Comparison of ENCODE assay signal across 9 cellular contexts in genomic region chr3:182682263-182683229, GRCh38.
DNase-seq lines count a peak whose midpoint lies in the region; ATAC-seq and TF ChIP-seq lines count a peak whose summit lies in the region.
"Had no signal": no experiment of that assay in that cellular context is flagged by ENCODE, and none has a peak within 500 bp of the region (broad histone marks: within the 10 kb centered on the region; RNA-seq: fewer than 3 reads in every experiment).

No MANE protein-coding gene starts in this region.

- peak; percentile 4 to 57 (median 29) for DNase-seq in CD4-positive, alpha-beta T cell
- DNase-seq in GM19240 (ENCODE audit: insufficient read length, low spot score) (peak; percentile 35), PC-9 (peak; percentile 52 to 57), activated gamma-delta T cell treated with Interleukin-2 at 50 U/mL for 16 hours (peak; percentile 50), glomerular visceral epithelial cell (ENCODE audit: extremely low spot score) (peak; percentile 38), osteoblast (ENCODE audit: insufficient read length, low spot score, missing footprints) (peak; percentile 73)

- no peaks in the 10 kb centered on the region for H3K36me3 ChIP-seq in PC-9 (ENCODE audit: low read depth)
- no peaks in the 10 kb centered on the region for H3K36me3 ChIP-seq in osteoblast (ENCODE audit: insufficient read depth, low read length)
- H3K36me3 ChIP-seq in urinary bladder (ENCODE audit: insufficient read depth), result no peaks in the 10 kb centered on the region
- H3K36me3 ChIP-seq: adrenal gland had no signal

- H3K4me2 ChIP-seq in PC-9, result peak overlapping the region; percentile 94
- peak overlapping the region; percentile 93 for H3K4me2 ChIP-seq in osteoblast (ENCODE audit: insufficient read depth, low read length)

- peak overlapping the region; percentile 74 for H3K4me3 ChIP-seq in PC-9
- peak overlapping the region; percentile 75 for H3K4me3 ChIP-seq in osteoblast (ENCODE audit: insufficient read depth, low read length)
- peak overlapping the region; percentile 53 for H3K4me3 ChIP-seq in urinary bladder (ENCODE audit: low read depth, low read length)

- WGBS in urinary bladder, result 1% methylated on average over 79 of the region's 79 CpGs

- H3K4me1 ChIP-seq in PC-9 (replicated peaks; ENCODE audit: insufficient read depth), result peaks cover 17% of the 10 kb centered on the region
- peaks cover 9% of the 10 kb centered on the region for H3K4me1 ChIP-seq in osteoblast (ENCODE audit: insufficient read depth, low read length)
- no peaks in the 10 kb centered on the region for H3K4me1 ChIP-seq in urinary bladder (ENCODE audit: insufficient read depth)

- H3K27ac ChIP-seq in CD4-positive, alpha-beta T cell (ENCODE audit: low read depth, low read length), result no peak overlapping the region
- H3K27ac ChIP-seq in PC-9, result no peak overlapping the region
- H3K27ac ChIP-seq in osteoblast (ENCODE audit: low read depth, low read length), result no peak overlapping the region
- no peak overlapping the region for H3K27ac ChIP-seq in urinary bladder (ENCODE audit: low read depth)
- H3K27ac ChIP-seq: adrenal gland had no signal

- H3K79me2 ChIP-seq in PC-9 (ENCODE audit: low read depth) (no peaks in the 10 kb centered on the region), osteoblast (ENCODE audit: insufficient read depth, low read length) (no peaks in the 10 kb centered on the region)

- no peaks in the 10 kb centered on the region for H3K9me3 Mint-ChIP-seq in CD4-positive, alpha-beta T cell

- TF ChIP-seq CTCF in CD4-positive, alpha-beta T cell (IDR thresholded peaks at IDR 0.05), result peak; percentile 22
- TF ChIP-seq CTCF in PC-9 (conservative IDR thresholded peaks at IDR 0.05) (peak; percentile 46; the same call in 1 of the 2 replicates), osteoblast (IDR thresholded peaks at IDR 0.05; ENCODE audit: extremely low read depth, low read depth, low read length) (no peak)

- H3K27ac Mint-ChIP-seq in CD4-positive, alpha-beta T cell, result no peak overlapping the region

- H3K27me3 ChIP-seq in CD4-positive, alpha-beta T cell (ENCODE audit: control insufficient read depth, insufficient read depth, low read length), result peaks cover 42% of the 10 kb centered on the region
- H3K27me3 ChIP-seq in PC-9 (ENCODE audit: insufficient read depth, low read depth) (no peaks in the 10 kb centered on the region), osteoblast (ENCODE audit: insufficient read depth, low read length) (peaks cover 4% of the 10 kb centered on the region)

- ATAC-seq in CD4-positive, alpha-beta T cell (ENCODE audit: poor library complexity), result peak; percentile 71
- ATAC-seq in HG03432 (IDR thresholded peaks at IDR 0.05; ENCODE audit: unreplicated experiment), result peak; percentile 95

- CTCF ChIA-PET in CD4-positive, alpha-beta T cell (lab: Charles Lee), result interaction anchor here (1.3 to 1.5 kb wide), 2 partner anchors 9 to 1356 kb away, joined by 3 to 4 read pairs; no protein-coding TSS in a partner anchor
- CTCF ChIA-PET in PC-9 (lab: Charles Lee), result interaction anchor here (0.6 to 1.8 kb wide), 3 partner anchors 403 to 1472 kb away, joined by 4 to 6 read pairs (median 4); no protein-coding TSS in a partner anchor

- POLR2A ChIA-PET in CD4-positive, alpha-beta T cell (lab: Charles Lee), result interaction anchor here (0.6 to 0.9 kb wide), 2 partner anchors 13 to 111 kb away, joined by 3 to 8 read pairs; partner anchors contain the start of gene ATP11B
- POLR2A ChIA-PET in PC-9 (lab: Charles Lee; ENCODE audit: unreplicated experiment), result no interaction called here

- H2AFZ ChIP-seq in PC-9 (peak overlapping the region; percentile 98), osteoblast (ENCODE audit: low read length) (peak overlapping the region; percentile 77)

- H4K20me1 ChIP-seq in PC-9 (ENCODE audit: insufficient read depth), result no peaks in the 10 kb centered on the region
- H4K20me1 ChIP-seq in osteoblast (ENCODE audit: insufficient read depth, low read length), result no peaks in the 10 kb centered on the region

- H3K9me3 ChIP-seq in CD4-positive, alpha-beta T cell (ENCODE audit: control insufficient read depth, low read length), result no peaks in the 10 kb centered on the region
- H3K9me3 ChIP-seq in PC-9 (ENCODE audit: insufficient read depth, low read depth) (no peaks in the 10 kb centered on the region; the same call in 1 of the 2 replicates), osteoblast (ENCODE audit: low read depth, low read length) (no peaks in the 10 kb centered on the region)
- H3K9me3 ChIP-seq: adrenal gland had no signal

- intact Hi-C loops in CD4-positive, alpha-beta T cell (cut with DNase I, micrococcal nuclease), result loop anchor here (1.0 to 10.0 kb wide), 9 partner anchors 973 to 1988 kb away; no protein-coding TSS in a partner anchor
- intact Hi-C loops in PC-9 (cut with micrococcal nuclease; ENCODE audit: unreplicated experiment), result loop anchor here (1.0 to 10.0 kb wide), 10 partner anchors 64 to 1879 kb away; partner anchors contain the start of gene DNAJC19

- H3K36me3 Mint-ChIP-seq in CD4-positive, alpha-beta T cell (ENCODE audit: low read depth), result no peaks in the 10 kb centered on the region

- H3K4me1 Mint-ChIP-seq in CD4-positive, alpha-beta T cell (ENCODE audit: low read depth), result peaks cover 9% of the 10 kb centered on the region

- no peaks in the 10 kb centered on the region; the same call in 1 of the 2 replicates for H3K9me2 ChIP-seq in PC-9 (ENCODE audit: insufficient read depth)

- peaks cover 7% of the 10 kb centered on the region; the same call in 1 of the 2 replicates for H3F3A ChIP-seq in PC-9 (ENCODE audit: insufficient read depth, low read depth)

- H3K27me3 Mint-ChIP-seq in CD4-positive, alpha-beta T cell, result peaks cover 61% of the 10 kb centered on the region

- peak overlapping the region; percentile 79 for H3K4me3 Mint-ChIP-seq in CD4-positive, alpha-beta T cell

- no TSS peak for BruUV-seq in PC-9 (replicated peaks; lab: Mats Ljungman, UMichigan)
